In the genomic region with DNA sequence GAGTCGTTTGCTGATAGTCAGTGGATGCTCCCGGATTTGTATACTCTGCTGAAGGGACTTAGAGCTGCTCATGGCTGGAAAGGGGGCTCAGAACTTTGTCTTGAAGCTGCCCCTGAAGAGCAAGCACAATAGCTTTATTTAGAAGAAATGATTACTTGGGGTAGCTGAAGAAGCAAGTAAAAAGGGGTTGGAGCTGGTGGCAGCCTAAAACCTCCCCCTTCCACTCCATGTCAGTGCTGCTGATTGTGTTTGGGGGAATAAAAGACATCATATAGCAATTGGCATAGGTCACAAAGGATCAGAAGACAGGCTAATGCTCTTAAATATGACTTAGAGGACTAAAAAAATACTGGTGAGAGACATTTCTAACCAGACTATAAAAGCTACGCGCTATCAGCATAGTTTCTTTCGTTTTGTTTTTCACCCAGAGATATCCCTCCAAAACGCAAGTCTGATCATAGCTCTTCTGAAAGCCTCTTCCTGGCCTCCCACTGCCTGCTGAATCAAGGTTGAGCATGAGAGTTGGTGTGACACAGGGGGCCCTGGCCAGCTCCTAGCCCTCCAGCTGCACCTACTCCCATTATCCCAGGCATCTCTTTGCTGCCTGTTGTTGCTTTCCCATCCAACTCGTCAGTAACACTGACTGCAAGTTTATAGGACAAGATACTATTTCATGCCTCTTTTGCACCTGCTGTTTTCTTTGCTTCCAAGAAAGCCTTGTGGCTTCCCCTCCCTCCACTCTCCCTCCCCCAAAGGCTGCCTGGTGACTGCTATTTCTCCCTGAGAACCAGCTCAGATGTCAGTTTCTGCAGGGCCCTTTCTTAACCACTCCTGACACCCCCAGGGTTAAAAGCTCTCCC, we compare ENCODE assay signal across 11 cellular contexts. TPM values are rescaled to one million over a fixed set of nuclear protein-coding genes. Genes with fewer than 3 reads are reported as not detected.
DNase-seq lines count a peak whose midpoint lies in the region; ATAC-seq and TF ChIP-seq lines count a peak whose summit lies in the region.
"Had no signal": no experiment of that assay in that cellular context is flagged by ENCODE, and none has a peak within 500 bp of the region (broad histone marks: within the 10 kb centered on the region; RNA-seq: fewer than 3 reads in every experiment).

No MANE protein-coding gene starts in this region.

- no peak for ATAC-seq in HG03095 (IDR thresholded peaks at IDR 0.05; ENCODE audit: unreplicated experiment)
- ATAC-seq: lower lobe of right lung, PC-3 had no signal

- H3K27me3 ChIP-seq in neutrophil (no peaks in the 10 kb centered on the region), Peyer's patch (no peaks in the 10 kb centered on the region)
- H3K27me3 ChIP-seq: suprapubic skin had no signal

- peaks cover 3% of the 10 kb centered on the region for H3K36me3 Mint-ChIP-seq in activated naive CD8-positive, alpha-beta T cell

- H3K9me3 Mint-ChIP-seq in activated naive CD8-positive, alpha-beta T cell (ENCODE audit: low read depth), result peaks cover 3% of the 10 kb centered on the region

- H3K4me1 ChIP-seq in neutrophil (ENCODE audit: control insufficient read depth in 1 of 2, insufficient read depth in 1 of 2, low read depth in 1 of 2, low read length in 1 of 2) (peaks cover 16 to 18% of the 10 kb centered on the region in 2 experiments), Peyer's patch (no peaks in the 10 kb centered on the region)
- H3K4me1 ChIP-seq: lower lobe of right lung had no signal

- H3K9me3 ChIP-seq in neutrophil (no peaks in the 10 kb centered on the region), Peyer's patch (no peaks in the 10 kb centered on the region)
- H3K9me3 ChIP-seq: lower lobe of right lung, suprapubic skin had no signal

- no peak for TF ChIP-seq POLR2A in Peyer's patch (IDR thresholded peaks at IDR 0.05)

- H3K27me3 Mint-ChIP-seq in activated naive CD8-positive, alpha-beta T cell, result no peaks in the 10 kb centered on the region

- H3K36me3 ChIP-seq in neutrophil (no peaks in the 10 kb centered on the region), Peyer's patch (no peaks in the 10 kb centered on the region)
- H3K36me3 ChIP-seq: lower lobe of right lung, suprapubic skin had no signal

- H3K27ac Mint-ChIP-seq in activated naive CD8-positive, alpha-beta T cell, result peak overlapping the region; percentile 83

- H3K4me3 ChIP-seq in neutrophil (ENCODE audit: low read depth in 1 of 2, low read length in 1 of 2), result no peak overlapping the region
- H3K4me3 ChIP-seq in Peyer's patch, result no peak overlapping the region
- H3K4me3 ChIP-seq: lower lobe of right lung, suprapubic skin had no signal

- peak overlapping the region; percentile 71 for H3K4me3 Mint-ChIP-seq in activated naive CD8-positive, alpha-beta T cell

- H3K4me1 Mint-ChIP-seq in activated naive CD8-positive, alpha-beta T cell (ENCODE audit: low read depth), result peaks cover 26% of the 10 kb centered on the region

- H3K27ac ChIP-seq in neutrophil (peak overlapping the region; percentile 68), Peyer's patch (no peak overlapping the region)
- H3K27ac ChIP-seq: lower lobe of right lung, suprapubic skin had no signal

- TF ChIP-seq CTCF in neutrophil (IDR thresholded peaks at IDR 0.05) (no peak), Peyer's patch (IDR thresholded peaks at IDR 0.05) (no peak)

- DNase-seq in ELF-1 (ENCODE audit: low read depth, low spot score), result peak; percentile 32
- peak; percentile 90 for DNase-seq in LHCN-M2 (ENCODE audit: low read depth)
- DNase-seq in NCI-H524 treated with DMSO at 0.1 percent for 48 hours (lab: John Stamatoyannopoulos, UW), result no peak
- DNase-seq in GDM1 (lab: John Stamatoyannopoulos, UW), result no peak
- DNase-seq in Peyer's patch, result no peak
- DNase-seq: lower lobe of right lung, PC-3 had no signal

RNA-seq across cellular contexts. Expression of a gene that starts 33.9 kb away (rescaled TPM):
- 11.5 and 14.9 TPM in 2 replicates for total RNA-seq in LHCN-M2 (2014; rRNA removed)
- polyA plus RNA-seq in LHCN-M2 (2012), result 25.2 TPM
- 1,000 to 10,000 TPM in 2 of 4 donors, 100 to 1,000 TPM in 2; 172 to 1,533 (median 978) TPM for total RNA-seq in Peyer's patch

Comparison
In these comparisons a context has a peak if more than half of its experiments do, and no peak if none do; other contexts are left out.
1. DNase-seq: peak in ELF-1 (single experiment) and LHCN-M2 (single experiment); none in NCI-H524 treated with DMSO at 0.1 percent for 48 hours (single experiment), GDM1 (single experiment) and Peyer's patch (0 of 3).
2. RNA of a gene that starts 33.9 kb away (total RNA-seq): 172 to 1,533 TPM in Peyer's patch; 11.5 to 14.9 TPM in LHCN-M2; every median in the first group is over 10 times any median in the second.